ENCODE assay signal across 8 cellular contexts in the genomic region with DNA sequence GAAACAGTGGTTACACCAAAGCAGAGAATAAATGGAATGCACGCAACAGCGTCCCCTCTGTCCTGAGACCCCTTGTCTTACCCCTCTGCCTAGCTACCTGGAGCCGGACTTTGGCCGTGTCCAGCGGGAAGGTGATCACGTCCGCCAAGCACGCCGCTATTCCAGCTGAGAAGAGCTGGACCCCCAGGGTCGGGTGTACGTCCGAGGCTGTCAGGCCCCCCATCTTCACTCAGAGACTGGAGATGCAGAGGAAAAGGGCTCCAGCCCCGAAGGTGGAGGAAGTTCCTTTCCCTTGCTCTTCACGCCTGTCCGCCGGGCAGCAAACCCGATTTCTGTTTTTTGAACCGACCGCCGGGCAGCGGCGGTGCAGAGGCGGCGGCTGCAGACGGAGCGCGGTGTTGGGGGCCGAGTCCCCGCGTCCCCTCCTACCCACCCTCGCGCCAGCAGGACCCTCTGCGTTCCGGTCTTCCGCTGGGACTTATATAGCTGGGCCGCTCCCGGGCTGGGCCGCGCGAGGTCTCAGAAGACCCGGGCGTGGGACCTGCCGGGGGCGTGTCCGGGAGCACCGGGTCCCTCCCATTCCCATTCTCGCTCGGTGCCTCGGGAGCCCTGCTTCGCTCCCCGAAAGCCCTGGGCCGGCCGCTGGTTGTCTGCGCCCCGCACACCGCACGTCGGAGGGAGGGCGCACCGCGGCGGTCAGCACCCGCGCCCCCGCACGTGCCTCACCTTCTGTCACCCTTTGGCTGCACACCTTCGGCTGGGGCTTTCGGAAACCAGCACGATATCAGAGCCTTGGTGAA. TPM values are rescaled to one million over a fixed set of nuclear protein-coding genes. Genes with fewer than 3 reads are reported as not detected.
A peak's percentile ranks its signal among the peaks of the same experiment; 100 is the strongest.
DNase-seq lines count a peak whose midpoint lies in the region; ATAC-seq and TF ChIP-seq lines count a peak whose summit lies in the region.

Gene UCP1, minus strand, starts transcription at position 455 of the 800 bp plus-strand sequence. Its CDS starts 232 bp downstream, at position 223.

- TF ChIP-seq EP300 in upper lobe of left lung (IDR thresholded peaks at IDR 0.05), result no peak

- peak; percentile 86 to 92 for ATAC-seq in lower lobe of right lung
- ATAC-seq in upper lobe of left lung (ENCODE audit: low FRiP score in 2 of 2), result peak; percentile 47 to 69
- no peak for ATAC-seq in GM21515 (IDR thresholded peaks at IDR 0.05; ENCODE audit: unreplicated experiment)

- TF ChIP-seq CTCF in A673 (conservative IDR thresholded peaks at IDR 0.05; ENCODE audit: low read depth, low read length) (no peak), HFF-Myc (IDR thresholded peaks at IDR 0.05; ENCODE audit: low read depth, low read length, missing control alignments) (no peak), lower lobe of right lung (IDR thresholded peaks at IDR 0.05) (no peak), upper lobe of left lung (IDR thresholded peaks at IDR 0.05) (no peak)

- BruUV-seq in A673 (replicated peaks; lab: Mats Ljungman, UMichigan), result no TSS peak

- no peak within 1 kb of the TSS for H3K27ac ChIP-seq in A673 (ENCODE audit: low read depth, low read length, poor library complexity, severe bottlenecking)
- no peak within 1 kb of the TSS for H3K27ac ChIP-seq in lower lobe of right lung
- no peak within 1 kb of the TSS for H3K27ac ChIP-seq in upper lobe of left lung

- CTCF ChIA-PET in A673 (lab: Charles Lee), result no interaction called here

- intact Hi-C loops in A673 (cut with micrococcal nuclease; ENCODE audit: unreplicated experiment) (no loop called here), lower lobe of right lung (cut with DNase I) (no loop called here), head of caudate nucleus (cut with DNase I) (no loop called here)

- 6% methylated on average over 20 to 54 of the region's 69 CpGs for WGBS in upper lobe of left lung, 2 donors

- H3K4me3 ChIP-seq in A673 (ENCODE audit: low read depth, low read length, poor library complexity, severe bottlenecking), result peak within 1 kb of the TSS; percentile 38
- peak within 1 kb of the TSS; percentile 31 for H3K4me3 ChIP-seq in HFF-Myc (replicated peaks; ENCODE audit: low read depth, low read length)
- peak within 1 kb of the TSS; percentile 63 for H3K4me3 ChIP-seq in lower lobe of right lung
- peak within 1 kb of the TSS; percentile 3 to 55 (median 46) for H3K4me3 ChIP-seq in upper lobe of left lung

- peak; percentile 31 for DNase-seq in A673 (ENCODE audit: low spot score)
- no peak for DNase-seq in HFF-Myc (ENCODE audit: extremely low read depth, low read depth)
- DNase-seq in dermis blood vessel endothelial cell, result peak; percentile 5
- DNase-seq in lower lobe of right lung, result peak; percentile 60
- peak; percentile 44 to 88 for DNase-seq in upper lobe of left lung
- no peak for DNase-seq in central memory CD4-positive, alpha-beta T cell
- no peak for DNase-seq in head of caudate nucleus

- TF ChIP-seq POLR2A in upper lobe of left lung (IDR thresholded peaks at IDR 0.05), result no peak

- H3K4me1 ChIP-seq in A673 (ENCODE audit: insufficient read depth, low read length, poor library complexity, severe bottlenecking) (no peaks in the 10 kb centered on the region), lower lobe of right lung (peaks cover 21% of the 10 kb centered on the region), upper lobe of left lung (peaks cover 8 to 25% (median 19%) of the 10 kb centered on the region in 4 donors)

- H3K27me3 ChIP-seq in A673 (replicated peaks; ENCODE audit: insufficient read depth, low read depth, low read length, poor library complexity) (peaks cover 59% of the 10 kb centered on the region), lower lobe of right lung (ENCODE audit: low read depth) (peaks cover 38% of the 10 kb centered on the region), upper lobe of left lung (peaks cover 0 to 29% (median 7%) of the 10 kb centered on the region in 4 donors)

- H3K9me3 ChIP-seq in A673 (ENCODE audit: low read depth, low read length, poor library complexity, severe bottlenecking), result no peaks in the 10 kb centered on the region
- H3K9me3 ChIP-seq in lower lobe of right lung, result no peaks in the 10 kb centered on the region
- peaks cover 9 to 13% (median 11%) of the 10 kb centered on the region in 4 donors for H3K9me3 ChIP-seq in upper lobe of left lung

- POLR2A ChIA-PET in A673 (lab: Charles Lee; ENCODE audit: low non-redundant PET), result no interaction called here

- H3K36me3 ChIP-seq in A673 (ENCODE audit: insufficient read depth, low read length, poor library complexity, severe bottlenecking), result no peaks in the 10 kb centered on the region
- no peaks in the 10 kb centered on the region for H3K36me3 ChIP-seq in lower lobe of right lung
- no peaks in the 10 kb centered on the region for H3K36me3 ChIP-seq in upper lobe of left lung

RNA-seq across cellular contexts. Expression of gene UCP1, which starts in this region (rescaled TPM):
- 0.22 TPM in 1 of 2 replicates, not detected in the other for total RNA-seq in A673 (2021)
- not detected in 2 replicates for total RNA-seq in dermis blood vessel endothelial cell
- not detected for total RNA-seq in lower lobe of right lung
- total RNA-seq in upper lobe of left lung, result not detected

Comparison
In these comparisons a context has a peak if more than half of its experiments do, and no peak if none do; other contexts are left out.
1. Peak in DNase-seq and H3K4me3 ChIP-seq in A673; RNA of the gene not detected or under 1 TPM.
2. Peak in DNase-seq in dermis blood vessel endothelial cell; RNA of the gene not detected or under 1 TPM.
3. Peak in DNase-seq, ATAC-seq and H3K4me3 ChIP-seq in lower lobe of right lung; RNA of the gene not detected or under 1 TPM.
4. Peak in DNase-seq, ATAC-seq and H3K4me3 ChIP-seq in upper lobe of left lung; RNA of the gene not detected or under 1 TPM.